In the genomic region with DNA sequence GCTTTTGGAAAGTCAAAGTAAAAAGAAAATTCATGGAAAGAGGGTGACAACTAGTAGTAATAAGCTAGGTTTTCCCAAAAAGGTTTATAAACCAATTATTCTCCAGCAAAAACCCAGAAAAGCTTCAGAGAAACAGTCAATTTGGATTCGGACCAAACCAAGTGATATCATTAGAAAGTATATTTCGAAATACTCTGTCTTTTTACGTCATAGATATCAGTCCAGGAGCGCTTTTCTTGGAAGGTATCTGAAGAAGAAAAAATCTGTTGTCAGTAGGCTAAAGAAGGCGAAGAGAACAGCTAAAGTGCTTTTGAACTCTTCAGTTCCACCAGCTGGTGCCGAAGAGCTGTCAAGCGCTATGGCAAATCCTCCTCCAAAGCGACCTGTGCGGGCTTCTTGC, we compare ENCODE assay signal across 2 cellular contexts.
TF ChIP-seq lines count a peak whose summit lies in the region.

No MANE protein-coding gene starts in this region.

TF ChIP-seq in A549, 52 proteins besides CTCF, POLR2A, EP300 and RAD21:
- TF ChIP-seq EHMT2 (IDR thresholded peaks at IDR 0.05; ENCODE audit: low read depth), result no peak
- TF ChIP-seq HDAC2 (IDR thresholded peaks at IDR 0.05), result no peak
- TF ChIP-seq MAFK (IDR thresholded peaks at IDR 0.05; ENCODE audit: partially characterized antibody), result no peak
- no peak for TF ChIP-seq ZSCAN20 (CRISPR knock-in tag; IDR thresholded peaks at IDR 0.05)
- TF ChIP-seq HES2 (IDR thresholded peaks at IDR 0.05), result no peak
- TF ChIP-seq, protein P1, sequence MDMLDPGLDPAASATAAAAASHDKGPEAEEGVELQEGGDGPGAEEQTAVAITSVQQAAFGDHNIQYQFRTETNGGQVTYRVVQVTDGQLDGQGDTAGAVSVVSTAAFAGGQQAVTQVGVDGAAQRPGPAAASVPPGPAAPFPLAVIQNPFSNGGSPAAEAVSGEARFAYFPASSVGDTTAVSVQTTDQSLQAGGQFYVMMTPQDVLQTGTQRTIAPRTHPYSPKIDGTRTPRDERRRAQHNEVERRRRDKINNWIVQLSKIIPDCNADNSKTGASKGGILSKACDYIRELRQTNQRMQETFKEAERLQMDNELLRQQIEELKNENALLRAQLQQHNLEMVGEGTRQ (IDR thresholded peaks at IDR 0.05), result no peak
- no peak for TF ChIP-seq KDM5A (IDR thresholded peaks at IDR 0.05)
- no peak for TF ChIP-seq CEBPB (IDR thresholded peaks at IDR 0.05)
- no peak for TF ChIP-seq SREBF2 (IDR thresholded peaks at IDR 0.05)
- TF ChIP-seq CHD2 (IDR thresholded peaks at IDR 0.05; ENCODE audit: low read length, partially characterized antibody), result no peak
- TF ChIP-seq SMC3 (IDR thresholded peaks at IDR 0.05), result no peak
- TF ChIP-seq TP53 (CRISPR knock-in tag; IDR thresholded peaks at IDR 0.05), result no peak
- no peak for TF ChIP-seq JUNB (IDR thresholded peaks at IDR 0.05)
TF ChIP-seq in A549: peak in this region for 0.

TF ChIP-seq in GM12878, 131 proteins besides CTCF, POLR2A, EP300 and RAD21:
- TF ChIP-seq MYB (IDR thresholded peaks at IDR 0.05; ENCODE audit: borderline replicate concordance, low read depth, low read length), result no peak
- no peak for TF ChIP-seq EGR1 (IDR thresholded peaks at IDR 0.05; ENCODE audit: borderline replicate concordance in 1 of 2, low read depth in 2 of 2, low read length in 2 of 2)
- TF ChIP-seq ZZZ3 (IDR thresholded peaks at IDR 0.05; ENCODE audit: control insufficient read depth, insufficient read length, low read depth), result no peak
- no peak for TF ChIP-seq BMI1 (IDR thresholded peaks at IDR 0.05; ENCODE audit: borderline replicate concordance)
- no peak for TF ChIP-seq RBBP5 (conservative IDR thresholded peaks at IDR 0.05)
- no peak for TF ChIP-seq MTA3 (IDR thresholded peaks at IDR 0.05; ENCODE audit: borderline replicate concordance, low read length)
- no peak for TF ChIP-seq HSF1 (IDR thresholded peaks at IDR 0.05; ENCODE audit: low read depth, low read length)
- no peak for TF ChIP-seq CUX1 (IDR thresholded peaks at IDR 0.05; ENCODE audit: insufficient replicate concordance, low read depth, low read length)
- no peak for TF ChIP-seq STAT3 (IDR thresholded peaks at IDR 0.05; ENCODE audit: low read depth, low read length)
- TF ChIP-seq MTA2 (IDR thresholded peaks at IDR 0.05; ENCODE audit: low read depth), result no peak
- no peak for TF ChIP-seq E2F8 (IDR thresholded peaks at IDR 0.05; ENCODE audit: low read depth, partially characterized antibody)
- TF ChIP-seq, protein P2, sequence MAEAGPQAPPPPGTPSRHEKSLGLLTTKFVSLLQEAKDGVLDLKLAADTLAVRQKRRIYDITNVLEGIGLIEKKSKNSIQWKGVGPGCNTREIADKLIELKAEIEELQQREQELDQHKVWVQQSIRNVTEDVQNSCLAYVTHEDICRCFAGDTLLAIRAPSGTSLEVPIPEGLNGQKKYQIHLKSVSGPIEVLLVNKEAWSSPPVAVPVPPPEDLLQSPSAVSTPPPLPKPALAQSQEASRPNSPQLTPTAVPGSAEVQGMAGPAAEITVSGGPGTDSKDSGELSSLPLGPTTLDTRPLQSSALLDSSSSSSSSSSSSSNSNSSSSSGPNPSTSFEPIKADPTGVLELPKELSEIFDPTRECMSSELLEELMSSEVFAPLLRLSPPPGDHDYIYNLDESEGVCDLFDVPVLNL (IDR thresholded peaks at IDR 0.05; ENCODE audit: low read depth, low read length), result no peak
- TF ChIP-seq WRNIP1 (IDR thresholded peaks at IDR 0.05; ENCODE audit: borderline replicate concordance, low read depth, low read length), result no peak
- no peak for TF ChIP-seq SUZ12 (IDR thresholded peaks at IDR 0.05; ENCODE audit: unreplicated experiment)
- no peak for TF ChIP-seq ZNF274 (IDR thresholded peaks at IDR 0.05; ENCODE audit: insufficient read depth, insufficient read length)
- TF ChIP-seq JUNB (IDR thresholded peaks at IDR 0.05), result no peak
